8 cellular contexts compared by ENCODE assay signal in genomic region chr1:226736908-226737818, GRCh38. TPM values are rescaled to one million over a fixed set of nuclear protein-coding genes. Genes with fewer than 3 reads are reported as not detected.
DNase-seq lines count a peak whose midpoint lies in the region; ATAC-seq and TF ChIP-seq lines count a peak whose summit lies in the region.

No MANE protein-coding gene starts in this region.

- H3K4me3 Mint-ChIP-seq in GM23338: peak overlapping the region; percentile 86
- peak overlapping the region; percentile 77 for H3K4me3 Mint-ChIP-seq in activated naive CD4-positive, alpha-beta T cell treated with anti-CD3 and anti-CD28 coated beads for 36 hours
- peak overlapping the region; percentile 76 for H3K4me3 Mint-ChIP-seq in glutamatergic neuron (ENCODE audit: unreplicated experiment)

- H4K8ac ChIP-seq in neuronal stem cell (ENCODE audit: low read depth, low read length): no peak overlapping the region

- H3K79me2 ChIP-seq in GM23338 (replicated peaks; ENCODE audit: insufficient read depth): no peaks in the 10 kb centered on the region

- peaks cover 14% of the 10 kb centered on the region; the same call in 2 of the 3 replicates for H3K4me1 Mint-ChIP-seq in GM23338
- H3K4me1 Mint-ChIP-seq in activated naive CD4-positive, alpha-beta T cell treated with anti-CD3 and anti-CD28 coated beads for 36 hours (ENCODE audit: low read depth): peaks cover 38% of the 10 kb centered on the region
- no peaks in the 10 kb centered on the region for H3K4me1 Mint-ChIP-seq in glutamatergic neuron (ENCODE audit: low read depth, unreplicated experiment)

- no peak overlapping the region for H3K4ac ChIP-seq in neuronal stem cell (ENCODE audit: low read length)

- H3K18ac ChIP-seq in neuronal stem cell (ENCODE audit: low read length): peak overlapping the region; percentile 94

- POLR2A ChIA-PET in GM10248 (lab: Yijun Ruan, JAX): no interaction called here

- H2BK5ac ChIP-seq in neuronal stem cell (ENCODE audit: low read length): peak overlapping the region; percentile 10

- H3K27ac Mint-ChIP-seq in GM23338 (no peak overlapping the region), glutamatergic neuron (ENCODE audit: unreplicated experiment) (no peak overlapping the region)
- peak overlapping the region; percentile 98 for H3K27ac Mint-ChIP-seq in activated naive CD4-positive, alpha-beta T cell treated with anti-CD3 and anti-CD28 coated beads for 36 hours

- H2AFZ ChIP-seq in GM23338: peak overlapping the region; percentile 100
- peak overlapping the region; percentile 94 for H2AFZ ChIP-seq in neuronal stem cell (ENCODE audit: low read length)

- H3K9me3 Mint-ChIP-seq in GM23338: no peaks in the 10 kb centered on the region; the same call in 2 of the 3 replicates
- peaks cover under 1% of the 10 kb centered on the region for H3K9me3 Mint-ChIP-seq in activated naive CD4-positive, alpha-beta T cell treated with anti-CD3 and anti-CD28 coated beads for 36 hours
- H3K9me3 Mint-ChIP-seq in glutamatergic neuron (ENCODE audit: unreplicated experiment): no peaks in the 10 kb centered on the region

- peaks cover 21% of the 10 kb centered on the region for H3K4me1 ChIP-seq in GM23338 (ENCODE audit: insufficient read depth)
- peaks cover 11 to 17% of the 10 kb centered on the region in 2 donors for H3K4me1 ChIP-seq in neuronal stem cell (ENCODE audit: control insufficient read depth in 2 of 2, insufficient read depth in 1 of 2, low read depth in 1 of 2, low read length in 2 of 2)

- peak; percentile 47 for DNase-seq in GM10248 (ENCODE audit: extremely low spot score)
- peak; percentile 75 for DNase-seq in GM23338 (ENCODE audit: low spot score)
- DNase-seq in NCI-H69 (lab: John Stamatoyannopoulos, UW): peak; percentile 68
- DNase-seq in activated naive CD4-positive, alpha-beta T cell treated with anti-CD3 and anti-CD28 coated beads for 36 hours: peak; percentile 68
- peak; percentile 56 for DNase-seq in glutamatergic neuron
- DNase-seq in neuronal stem cell (ENCODE audit: low spot score): peak; percentile 63
- no peak for DNase-seq in kidney glomerular epithelial cell (lab: John Stamatoyannopoulos, UW)
- no peak for DNase-seq in HPDE6-E6E7 (ENCODE audit: extremely low spot score)

- H3K9me2 ChIP-seq in GM23338 (ENCODE audit: insufficient read depth): no peaks in the 10 kb centered on the region

- H3K27me3 Mint-ChIP-seq in GM23338 (ENCODE audit: insufficient read depth, low read depth, poor library complexity): peaks cover 39% of the 10 kb centered on the region
- H3K27me3 Mint-ChIP-seq in activated naive CD4-positive, alpha-beta T cell treated with anti-CD3 and anti-CD28 coated beads for 36 hours (ENCODE audit: low read depth): no peaks in the 10 kb centered on the region
- peaks cover 9% of the 10 kb centered on the region for H3K27me3 Mint-ChIP-seq in glutamatergic neuron (ENCODE audit: unreplicated experiment)

- H3K36me3 Mint-ChIP-seq in GM23338 (ENCODE audit: low read depth) (no peaks in the 10 kb centered on the region), glutamatergic neuron (ENCODE audit: unreplicated experiment) (no peaks in the 10 kb centered on the region)
- peaks cover 41% of the 10 kb centered on the region for H3K36me3 Mint-ChIP-seq in activated naive CD4-positive, alpha-beta T cell treated with anti-CD3 and anti-CD28 coated beads for 36 hours (ENCODE audit: low read depth)

- WGBS in neuronal stem cell (ENCODE audit: extremely low coverage in 2 of 2, insufficient read length in 2 of 2, insufficient replicate concordance in 1 of 2), 2 donors: no CpG with 5 or more reads among the region's 89 CpGs

- H3F3A ChIP-seq in GM23338 (replicated peaks; ENCODE audit: low read depth): no peaks in the 10 kb centered on the region

- peak overlapping the region; percentile 88 for H3K9ac ChIP-seq in neuronal stem cell (ENCODE audit: low read depth, low read length, poor library complexity)

- peak overlapping the region; percentile 93 for H2AK5ac ChIP-seq in neuronal stem cell (ENCODE audit: low read depth, low read length)

- peak overlapping the region; percentile 90 for H3K4me3 ChIP-seq in GM23338
- peak overlapping the region; percentile 67 to 87 for H3K4me3 ChIP-seq in neuronal stem cell (ENCODE audit: low read length in 2 of 2)

- H2BK120ac ChIP-seq in neuronal stem cell (ENCODE audit: low read depth, low read length): no peak overlapping the region

- TF ChIP-seq CTCF in GM10248 (IDR thresholded peaks at IDR 0.05; ENCODE audit: control extremely low read depth, extremely low read depth, low read depth, missing control alignments): peak; percentile 13
- TF ChIP-seq CTCF in GM23338 (conservative IDR thresholded peaks at IDR 0.05; ENCODE audit: low read depth in 2 of 2): no peak
- TF ChIP-seq CTCF in glutamatergic neuron (IDR thresholded peaks at IDR 0.05; ENCODE audit: partially characterized antibody, unreplicated experiment): no peak

- peak overlapping the region; percentile 49 for H3K23ac ChIP-seq in neuronal stem cell (ENCODE audit: low read depth, low read length, poor library complexity)

- peak overlapping the region; percentile 56 for H3K14ac ChIP-seq in neuronal stem cell (ENCODE audit: low read length)

- H3K36me3 ChIP-seq in GM23338 (ENCODE audit: insufficient read depth) (no peaks in the 10 kb centered on the region), neuronal stem cell (replicated peaks in 1 of 2; ENCODE audit: control insufficient read depth in 2 of 2, insufficient read depth in 2 of 2, low read length in 2 of 2) (peaks cover 8 to 44% of the 10 kb centered on the region in 2 donors)

- no peak overlapping the region for H4K91ac ChIP-seq in neuronal stem cell (ENCODE audit: low read depth, low read length, poor library complexity)

- H3K9me3 ChIP-seq in neuronal stem cell (replicated peaks in 1 of 2; ENCODE audit: control insufficient read depth in 2 of 2, insufficient read depth in 1 of 2, low read depth in 1 of 2, low read length in 2 of 2): no peaks in the 10 kb centered on the region

- H3K27me3 ChIP-seq in GM23338 (ENCODE audit: insufficient read depth): peaks cover 89% of the 10 kb centered on the region
- H3K27me3 ChIP-seq in neuronal stem cell (ENCODE audit: control insufficient read depth in 3 of 3, insufficient read depth in 3 of 3, low read depth in 1 of 3, low read length in 3 of 3): peaks cover 0 to 27% (median 0%) of the 10 kb centered on the region in 3 experiments

- CTCF ChIA-PET in GM10248 (lab: Yijun Ruan, JAX): interaction anchor here (0.6 to 1.6 kb wide), 3 partner anchors 12 to 57 kb away, joined by 3 to 5 read pairs (median 5); no protein-coding TSS in a partner anchor
- CTCF ChIA-PET in activated naive CD4-positive, alpha-beta T cell treated with anti-CD3 and anti-CD28 coated beads for 36 hours (lab: Charles Lee): interaction anchor here (0.7 to 1.9 kb wide), 9 partner anchors 24 to 102 kb away, joined by 3 to 9 read pairs (median 4); no protein-coding TSS in a partner anchor

- peak overlapping the region; percentile 90 for H2BK15ac ChIP-seq in neuronal stem cell (ENCODE audit: low read length)

- no peaks in the 10 kb centered on the region for H3K79me1 ChIP-seq in neuronal stem cell (ENCODE audit: low read depth, low read length)

- H4K20me1 ChIP-seq in GM23338 (replicated peaks; ENCODE audit: insufficient read depth): 0 out of 2 replicates have a peak, but pooled peaks cover 4% of the 10 kb centered on the region

- peak; percentile 58 for ATAC-seq in GM23338

- H3K4me2 ChIP-seq in GM23338 (peak overlapping the region; percentile 100), neuronal stem cell (ENCODE audit: insufficient read depth, low read length, poor library complexity, severe bottlenecking) (peak overlapping the region; percentile 99)

- H2BK12ac ChIP-seq in neuronal stem cell (ENCODE audit: low read length): no peak overlapping the region

- H3K27ac ChIP-seq in GM23338 (ENCODE audit: low read depth) (no peak overlapping the region), neuronal stem cell (replicated peaks; ENCODE audit: low read length) (no peak overlapping the region)

- intact Hi-C loops in activated naive CD4-positive, alpha-beta T cell treated with anti-CD3 and anti-CD28 coated beads for 36 hours (cut with micrococcal nuclease): loop anchor here (1.0 to 5.0 kb wide), 3 partner anchors 103 to 675 kb away; partner anchors contain the start of genes H3-3A and PARP1

TF ChIP-seq in GM23338, 12 proteins besides CTCF, POLR2A, EP300 and RAD21 (continues in another document):
- TF ChIP-seq JUNB (IDR thresholded peaks at IDR 0.05; ENCODE audit: unreplicated experiment) (no peak), POLR2AphosphoS5 (IDR thresholded peaks at IDR 0.05; ENCODE audit: low read depth) (no peak), EZH2 (IDR thresholded peaks at IDR 0.05; ENCODE audit: low read depth, unreplicated experiment) (peak; percentile 76)

RNA-seq across cellular contexts. Expression of gene ITPKB, which starts 1.9 kb away (rescaled TPM):
- total RNA-seq in GM23338 (2014; rRNA removed; shearing (Covaris generic)): 4.7 and 5.2 TPM in 2 replicates
- polyA plus RNA-seq in GM23338 (2016; fragmentation: Nextera tagmentation; extraction: Ambion mirVana): 0.31 and 0.37 TPM in 2 replicates
- total RNA-seq in activated naive CD4-positive, alpha-beta T cell treated with anti-CD3 and anti-CD28 coated beads for 36 hours: 10 to 100 TPM; 40.3 to 40.9 TPM
- total RNA-seq in glutamatergic neuron (ENCODE audit: unreplicated experiment): 0.34 TPM
- polyA plus RNA-seq in neuronal stem cell (2013, experiment 1 of 2): 6.8 TPM
- polyA plus RNA-seq in neuronal stem cell (2013, experiment 2 of 2): 7.0 TPM

Comparison
In these comparisons a context has a peak if more than half of its experiments do, and no peak if none do; other contexts are left out.
1. DNase-seq: peak in GM10248 (single experiment), GM23338 (single experiment), NCI-H69 (single experiment), activated naive CD4-positive, alpha-beta T cell treated with anti-CD3 and anti-CD28 coated beads for 36 hours (single experiment), glutamatergic neuron (single experiment) and neuronal stem cell (single experiment); none in kidney glomerular epithelial cell (single experiment) and HPDE6-E6E7 (single experiment).
2. Peak in every context shown above with its lines, with median percentiles within 50 percentile points of each other: H3K4me3 Mint-ChIP-seq.